In genomic region chr11:59437770-59438169, GRCh38 we compare ENCODE assay signal across 1 cellular context.
TF ChIP-seq lines count a peak whose summit lies in the region.

No MANE protein-coding gene starts in this region.

TF ChIP-seq in WTC11, 78 proteins besides CTCF, POLR2A, EP300 and RAD21 (continued from another document):
- TF ChIP-seq ZNF281 (CRISPR knock-in tag; IDR thresholded peaks at IDR 0.05) (no peak), ZMAT4 (CRISPR knock-in tag; IDR thresholded peaks at IDR 0.05) (no peak), OVOL2 (CRISPR knock-in tag; IDR thresholded peaks at IDR 0.05; ENCODE audit: borderline replicate concordance) (no peak), NR2C2 (CRISPR knock-in tag; IDR thresholded peaks at IDR 0.05) (no peak), SMAD3 (CRISPR knock-in tag; IDR thresholded peaks at IDR 0.05; ENCODE audit: borderline replicate concordance) (no peak), ZNF512 (CRISPR knock-in tag; IDR thresholded peaks at IDR 0.05; ENCODE audit: borderline replicate concordance) (no peak), ZBTB43 (CRISPR knock-in tag; IDR thresholded peaks at IDR 0.05) (no peak), NFATC4 (CRISPR knock-in tag; IDR thresholded peaks at IDR 0.05) (no peak), CREM (CRISPR knock-in tag; IDR thresholded peaks at IDR 0.05) (no peak), NFE2L1 (CRISPR knock-in tag; IDR thresholded peaks at IDR 0.05) (no peak), PRDM15 (CRISPR knock-in tag; IDR thresholded peaks at IDR 0.05) (no peak)
